ENCODE assay signal across 15 cellular contexts in the genomic region with DNA sequence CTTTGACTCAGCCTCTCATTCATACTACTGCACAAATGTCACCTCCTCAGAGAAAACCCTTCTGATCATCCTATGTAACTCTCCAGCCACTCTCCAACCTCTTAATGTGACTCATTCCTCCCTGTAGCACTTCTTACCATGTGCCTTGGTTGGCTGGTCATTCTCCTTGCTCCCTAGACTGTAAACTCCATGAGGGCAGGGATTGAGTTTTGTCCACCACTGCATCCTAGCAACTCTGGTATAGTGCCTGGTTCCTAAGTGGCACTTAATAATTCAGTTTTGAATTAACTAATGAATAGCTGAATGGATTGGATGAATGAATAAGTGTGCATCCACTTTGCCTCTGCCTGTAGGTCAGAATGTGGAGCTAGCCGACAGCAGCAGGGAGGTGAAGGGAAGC.
DNase-seq lines count a peak whose midpoint lies in the region; ATAC-seq and TF ChIP-seq lines count a peak whose summit lies in the region.
"Had no signal": no experiment of that assay in that cellular context is flagged by ENCODE, and none has a peak within 500 bp of the region (broad histone marks: within the 10 kb centered on the region; RNA-seq: fewer than 3 reads in every experiment).

No MANE protein-coding gene starts in this region.

- no peak for ATAC-seq in T-helper 17 cell

- no peak for TF ChIP-seq CTCF in neural crest cell (conservative IDR thresholded peaks at IDR 0.05)
- no peak for TF ChIP-seq CTCF in osteocyte (IDR thresholded peaks at IDR 0.05)

- DNase-seq in ecto neural progenitor cell (ENCODE audit: low spot score) (peak; percentile 3), neural crest cell (ENCODE audit: low read depth, low spot score) (no peak), osteocyte (ENCODE audit: extremely low spot score, unreplicated experiment) (peak; percentile 13), HUDEP-2 (lab: John Stamatoyannopoulos, UW; ENCODE audit: unreplicated experiment in 76 of 76) (no peak), T-helper 17 cell (no peak), cortex of kidney (lab: John Stamatoyannopoulos, UW) (no peak)
- DNase-seq: C1 segment of cervical spinal cord; Calu3; CD4-positive, alpha-beta memory T cell; COR-L47; DMS153; DND-41; GOT3; H7; HCEC 1CT had no signal

- no peaks in the 10 kb centered on the region for H3K9me3 ChIP-seq in T-helper 17 cell (ENCODE audit: control insufficient read depth, low read length, poor library complexity, severe bottlenecking)

- H3K27ac Mint-ChIP-seq in neural crest cell (ENCODE audit: unreplicated experiment) (peak overlapping the region; percentile 59), osteocyte (ENCODE audit: unreplicated experiment) (no peak overlapping the region), T-helper 17 cell (no peak overlapping the region)
- H3K27ac Mint-ChIP-seq: CD4-positive, alpha-beta memory T cell had no signal

- H3K9me3 Mint-ChIP-seq in neural crest cell (no peaks in the 10 kb centered on the region), osteocyte (ENCODE audit: unreplicated experiment) (no peaks in the 10 kb centered on the region)

- H3K36me3 Mint-ChIP-seq in neural crest cell (ENCODE audit: low read depth) (no peaks in the 10 kb centered on the region), osteocyte (ENCODE audit: unreplicated experiment) (no peaks in the 10 kb centered on the region), T-helper 17 cell (ENCODE audit: low read depth) (no peaks in the 10 kb centered on the region)
- H3K36me3 Mint-ChIP-seq: CD4-positive, alpha-beta memory T cell had no signal

- H3K27me3 Mint-ChIP-seq in neural crest cell (ENCODE audit: low read depth) = no peaks in the 10 kb centered on the region
- H3K27me3 Mint-ChIP-seq in osteocyte (ENCODE audit: unreplicated experiment) = peaks cover 75% of the 10 kb centered on the region
- peaks cover 44% of the 10 kb centered on the region for H3K27me3 Mint-ChIP-seq in T-helper 17 cell

- H3K4me1 Mint-ChIP-seq in neural crest cell (peaks cover 25% of the 10 kb centered on the region), osteocyte (ENCODE audit: unreplicated experiment) (no peaks in the 10 kb centered on the region), T-helper 17 cell (no peaks in the 10 kb centered on the region)
- H3K4me1 Mint-ChIP-seq: CD4-positive, alpha-beta memory T cell had no signal

- H3K4me3 Mint-ChIP-seq in neural crest cell (no peak overlapping the region), osteocyte (ENCODE audit: unreplicated experiment) (no peak overlapping the region), T-helper 17 cell (no peak overlapping the region)
- H3K4me3 Mint-ChIP-seq: CD4-positive, alpha-beta memory T cell had no signal

Comparison
In these comparisons a context has a peak if more than half of its experiments do, and no peak if none do; other contexts are left out.
1. DNase-seq: peak in ecto neural progenitor cell (single experiment) and osteocyte (single experiment); none in neural crest cell (single experiment), HUDEP-2 (0 of 76), T-helper 17 cell (0 of 3) and cortex of kidney (single experiment).